In genomic region chr7:107258737-107259136, GRCh38 we compare ENCODE assay signal across 29 cellular contexts.
"Had no signal": no experiment of that assay in that cellular context is flagged by ENCODE, and none has a peak within 500 bp of the region (broad histone marks: within the 10 kb centered on the region; RNA-seq: fewer than 3 reads in every experiment).

No MANE protein-coding gene starts in this region.

- H3K4me1 ChIP-seq: adrenal gland, body of pancreas had no signal

- DNase-seq: activated B cell treated with CpG ODN at 0.5 μM for 24 hours; activated CD4-positive, alpha-beta T cell treated with anti-CD3 and anti-CD28 coated beads for 48 hours; activated CD4-positive, alpha-beta T cell treated with anti-CD3 and anti-CD28 coated beads, Interleukin-2, amount 50 U/mL, for 1 hour; activated CD4-positive, alpha-beta T cell treated with anti-CD3 and anti-CD28 coated beads, Interleukin-2, amount 50 U/mL, for 48 hours; activated CD8-positive, alpha-beta memory T cell treated with anti-CD3 and anti-CD28 coated beads for 24 hours; activated CD8-positive, alpha-beta T cell treated with anti-CD3 and anti-CD28 coated beads for 36 hours; activated effector memory CD4-positive, alpha-beta T cell treated with anti-CD3 and anti-CD28 coated beads, Interleukin-2, amount 50 U/mL, for 16 hours; activated naive CD4-positive, alpha-beta T cell treated with anti-CD3 and anti-CD28 coated beads for 36 hours; activated naive CD8-positive, alpha-beta T cell treated with anti-CD3 and anti-CD28 coated beads for 36 hours; activated naive CD8-positive, alpha-beta T cell treated with anti-CD3 and anti-CD28 coated beads, Interleukin-2, amount 50 U/mL, for 24 hours; activated T-cell treated with anti-CD3 and anti-CD28 coated beads, Interleukin-2, amount 50 U/mL, for 4 hours; adrenal gland; amygdala; aorta; body of pancreas; central memory CD4-positive, alpha-beta T cell; cerebellar nuclear complex; dorsolateral prefrontal cortex; effector memory CD4-positive, alpha-beta T cell; endodermal cell; foreskin fibroblast; head of caudate nucleus; T-cell; T-helper 9 cell; WERI-Rb-1 had no signal

- ATAC-seq: activated CD4-positive, CD25-positive, alpha-beta regulatory T cell treated with anti-CD3 and anti-CD28 coated beads, Interleukin-2, amount 50 U/mL, for 24 hours; activated CD8-positive, alpha-beta T cell treated with anti-CD3 and anti-CD28 coated beads for 36 hours; activated naive CD8-positive, alpha-beta T cell treated with anti-CD3 and anti-CD28 coated beads, Interleukin-2, amount 50 U/mL, for 24 hours; activated T-cell treated with anti-CD3 and anti-CD28 coated beads, Interleukin-2, amount 50 U/mL, for 4 hours; body of pancreas; esophagus mucosa; T-cell had no signal

- FAIRE-seq: frontal cortex had no signal

- H3K36me3 ChIP-seq: adrenal gland, WERI-Rb-1 had no signal

- H3K4me3 ChIP-seq: adrenal gland, body of pancreas, coronary artery, dorsolateral prefrontal cortex had no signal

- H3K27ac ChIP-seq: adrenal gland, body of pancreas, coronary artery, dorsolateral prefrontal cortex, WERI-Rb-1 had no signal

- H3K27me3 ChIP-seq: adrenal gland, body of pancreas, dorsolateral prefrontal cortex had no signal

- H3K9me3 ChIP-seq: adrenal gland, body of pancreas had no signal
